In genomic region chr12:44294649-44295048, GRCh38 we compare ENCODE assay signal across 11 cellular contexts.
DNase-seq lines count a peak whose midpoint lies in the region; ATAC-seq and TF ChIP-seq lines count a peak whose summit lies in the region.
"Had no signal": no experiment of that assay in that cellular context is flagged by ENCODE, and none has a peak within 500 bp of the region (broad histone marks: within the 10 kb centered on the region; RNA-seq: fewer than 3 reads in every experiment).

No MANE protein-coding gene starts in this region.

- intact Hi-C loops in PC-9 (cut with micrococcal nuclease; ENCODE audit: unreplicated experiment), result no loop called here

- POLR2A ChIA-PET in CD8-positive, alpha-beta memory T cell (lab: Charles Lee), result no interaction called here
- POLR2A ChIA-PET in PC-9 (lab: Charles Lee; ENCODE audit: unreplicated experiment), result no interaction called here

- no peak overlapping the region for H3K4me3 ChIP-seq in CD8-positive, alpha-beta memory T cell (ENCODE audit: low read length)
- H3K4me3 ChIP-seq in PC-9, result no peak overlapping the region
- H3K4me3 ChIP-seq: tibial nerve had no signal

- peaks cover 0 to 44% (median 5%) of the 10 kb centered on the region in 3 donors for H3K36me3 Mint-ChIP-seq in CD8-positive, alpha-beta memory T cell
- H3K36me3 Mint-ChIP-seq: CD4-positive, CD25-positive, alpha-beta regulatory T cell had no signal

- no peaks in the 10 kb centered on the region for H3K4me1 ChIP-seq in CD8-positive, alpha-beta memory T cell (ENCODE audit: insufficient read depth, low read length)
- no peaks in the 10 kb centered on the region for H3K4me1 ChIP-seq in PC-9 (replicated peaks; ENCODE audit: insufficient read depth)
- H3K4me1 ChIP-seq: tibial nerve had no signal

- DNase-seq in NOMO-1 treated with DMSO at 0.1 percent for 48 hours (lab: John Stamatoyannopoulos, UW; ENCODE audit: unreplicated experiment) (peak; percentile 62), DMS153 treated with DMSO at 0.1 percent for 48 hours (lab: John Stamatoyannopoulos, UW; ENCODE audit: unreplicated experiment) (no peak), 8988T (no peak), PC-9 (no peak)
- no peak for DNase-seq in CD8-positive, alpha-beta memory T cell
- DNase-seq: NCI-H446 had no signal

- H4K20me1 ChIP-seq in PC-9 (ENCODE audit: insufficient read depth), result no peaks in the 10 kb centered on the region

- H3K79me2 ChIP-seq in PC-9 (ENCODE audit: low read depth), result no peaks in the 10 kb centered on the region

- H3K27ac Mint-ChIP-seq in CD8-positive, alpha-beta memory T cell, result no peak overlapping the region
- H3K27ac Mint-ChIP-seq: CD4-positive, CD25-positive, alpha-beta regulatory T cell had no signal

- H3K4me1 Mint-ChIP-seq in CD8-positive, alpha-beta memory T cell, result no peaks in the 10 kb centered on the region
- H3K4me1 Mint-ChIP-seq: CD4-positive, CD25-positive, alpha-beta regulatory T cell had no signal

- H3K4me2 ChIP-seq in PC-9, result no peak overlapping the region

- ATAC-seq in GM18519 (IDR thresholded peaks at IDR 0.05; ENCODE audit: low FRiP score, unreplicated experiment) (peak; percentile 92), GM21423 (IDR thresholded peaks at IDR 0.05; ENCODE audit: unreplicated experiment) (peak; percentile 97), HG03064 (IDR thresholded peaks at IDR 0.05; ENCODE audit: low read depth, unreplicated experiment) (peak; percentile 86)

- no peaks in the 10 kb centered on the region for H3F3A ChIP-seq in PC-9 (ENCODE audit: insufficient read depth, low read depth)

- H3K4me3 Mint-ChIP-seq in CD8-positive, alpha-beta memory T cell, result no peak overlapping the region
- H3K4me3 Mint-ChIP-seq: CD4-positive, CD25-positive, alpha-beta regulatory T cell had no signal

- H3K36me3 ChIP-seq in CD8-positive, alpha-beta memory T cell (ENCODE audit: insufficient read depth, low read length), result no peaks in the 10 kb centered on the region
- no peaks in the 10 kb centered on the region for H3K36me3 ChIP-seq in PC-9 (ENCODE audit: low read depth)

- CTCF ChIA-PET in CD8-positive, alpha-beta memory T cell (lab: Charles Lee), result no interaction called here
- CTCF ChIA-PET in PC-9 (lab: Charles Lee), result no interaction called here

- TF ChIP-seq CTCF in PC-9 (conservative IDR thresholded peaks at IDR 0.05), result no peak

- no peak overlapping the region for H2AFZ ChIP-seq in PC-9

- no TSS peak for BruUV-seq in PC-9 (replicated peaks; lab: Mats Ljungman, UMichigan)

- H3K27me3 ChIP-seq in CD8-positive, alpha-beta memory T cell (ENCODE audit: insufficient read depth, low read length, poor library complexity, severe bottlenecking), result no peaks in the 10 kb centered on the region
- no peaks in the 10 kb centered on the region for H3K27me3 ChIP-seq in PC-9 (ENCODE audit: insufficient read depth, low read depth)
- H3K27me3 ChIP-seq: tibial nerve had no signal

- H3K9me3 ChIP-seq in CD8-positive, alpha-beta memory T cell (ENCODE audit: low read length), result no peaks in the 10 kb centered on the region
- H3K9me3 ChIP-seq in PC-9 (ENCODE audit: insufficient read depth, low read depth), result no peaks in the 10 kb centered on the region

- no peak overlapping the region for H3K27ac ChIP-seq in CD8-positive, alpha-beta memory T cell (ENCODE audit: low read depth, low read length)
- no peak overlapping the region for H3K27ac ChIP-seq in PC-9
- H3K27ac ChIP-seq: tibial nerve had no signal

- no peaks in the 10 kb centered on the region for H3K27me3 Mint-ChIP-seq in CD8-positive, alpha-beta memory T cell
- H3K27me3 Mint-ChIP-seq: CD4-positive, CD25-positive, alpha-beta regulatory T cell had no signal

- no peaks in the 10 kb centered on the region for H3K9me2 ChIP-seq in PC-9 (ENCODE audit: insufficient read depth)

- peaks cover 9 to 27% (median 17%) of the 10 kb centered on the region in 5 donors for H3K9me3 Mint-ChIP-seq in CD8-positive, alpha-beta memory T cell
